10 cellular contexts compared by ENCODE assay signal in genomic region chr2:54755641-54756326, GRCh38. TPM values are rescaled to one million over a fixed set of nuclear protein-coding genes. Genes with fewer than 3 reads are reported as not detected.
DNase-seq lines count a peak whose midpoint lies in the region; ATAC-seq and TF ChIP-seq lines count a peak whose summit lies in the region.
"Had no signal": no experiment of that assay in that cellular context is flagged by ENCODE, and none has a peak within 500 bp of the region (broad histone marks: within the 10 kb centered on the region; RNA-seq: fewer than 3 reads in every experiment).

No MANE protein-coding gene starts in this region.

- H3K27ac Mint-ChIP-seq in activated CD8-positive, alpha-beta T cell treated with anti-CD3 and anti-CD28 coated beads for 36 hours: no peak overlapping the region
- H3K27ac Mint-ChIP-seq: naive thymus-derived CD8-positive, alpha-beta T cell had no signal

- POLR2A ChIA-PET in activated CD8-positive, alpha-beta T cell treated with anti-CD3 and anti-CD28 coated beads for 36 hours (lab: Charles Lee): no interaction called here

- ATAC-seq in GM18858 (IDR thresholded peaks at IDR 0.05; ENCODE audit: unreplicated experiment): peak; percentile 74
- peak; percentile 77 for ATAC-seq in GM21529 (IDR thresholded peaks at IDR 0.05; ENCODE audit: unreplicated experiment)
- peak; percentile 57 for ATAC-seq in HG03439 (IDR thresholded peaks at IDR 0.05; ENCODE audit: unreplicated experiment)
- ATAC-seq in activated CD8-positive, alpha-beta T cell treated with anti-CD3 and anti-CD28 coated beads for 36 hours: no peak
- ATAC-seq: naive thymus-derived CD8-positive, alpha-beta T cell had no signal

- no peaks in the 10 kb centered on the region for H3K36me3 ChIP-seq in adrenal gland (replicated peaks in 1 of 2)

- H3K4me1 ChIP-seq in adrenal gland (replicated peaks in 1 of 2): no peaks in the 10 kb centered on the region

- intact Hi-C loops in adrenal gland (cut with DNase I): no loop called here
- intact Hi-C loops in activated CD8-positive, alpha-beta T cell treated with anti-CD3 and anti-CD28 coated beads for 36 hours (cut with micrococcal nuclease): no loop called here

- H3K4me3 ChIP-seq in epithelial cell of esophagus (ENCODE audit: low read length) (no peak overlapping the region), adrenal gland (no peak overlapping the region)

- no peak for TF ChIP-seq POLR2A in adrenal gland (IDR thresholded peaks at IDR 0.05)

- TF ChIP-seq CTCF in epithelial cell of esophagus (IDR thresholded peaks at IDR 0.05; ENCODE audit: insufficient read depth, low read depth, low read length, missing control alignments) (peak; percentile 15), adrenal gland (IDR thresholded peaks at IDR 0.05) (no peak)
- no peak for TF ChIP-seq CTCF in activated CD8-positive, alpha-beta T cell treated with anti-CD3 and anti-CD28 coated beads for 36 hours (IDR thresholded peaks at IDR 0.05)

- H3K4me1 Mint-ChIP-seq in activated CD8-positive, alpha-beta T cell treated with anti-CD3 and anti-CD28 coated beads for 36 hours (ENCODE audit: low read depth): peaks cover 5% of the 10 kb centered on the region

- no peak overlapping the region for H3K27ac ChIP-seq in adrenal gland

- H3K9me3 Mint-ChIP-seq in activated CD8-positive, alpha-beta T cell treated with anti-CD3 and anti-CD28 coated beads for 36 hours: no peaks in the 10 kb centered on the region
- H3K9me3 Mint-ChIP-seq: naive thymus-derived CD8-positive, alpha-beta T cell had no signal

- DNase-seq in epithelial cell of esophagus (ENCODE audit: low read depth) (peak; percentile 41), adrenal gland (no peak), retina (no peak), Kasumi-1 (lab: John Stamatoyannopoulos, UW) (no peak)
- DNase-seq in activated CD8-positive, alpha-beta T cell treated with anti-CD3 and anti-CD28 coated beads for 36 hours: no peak
- DNase-seq: activated gamma-delta T cell; naive thymus-derived CD8-positive, alpha-beta T cell had no signal

- no peaks in the 10 kb centered on the region for H3K36me3 Mint-ChIP-seq in activated CD8-positive, alpha-beta T cell treated with anti-CD3 and anti-CD28 coated beads for 36 hours (ENCODE audit: low read depth)

- H3K27me3 Mint-ChIP-seq in activated CD8-positive, alpha-beta T cell treated with anti-CD3 and anti-CD28 coated beads for 36 hours: no peaks in the 10 kb centered on the region

- CTCF ChIA-PET in activated CD8-positive, alpha-beta T cell treated with anti-CD3 and anti-CD28 coated beads for 36 hours (lab: Charles Lee): no interaction called here

- WGBS in adrenal gland, 4 donors: 73 to 83% (median 79%) methylated on average over 9 of the region's 9 CpGs

- H3K27me3 ChIP-seq in adrenal gland: no peaks in the 10 kb centered on the region

- H3K9me3 ChIP-seq in adrenal gland (replicated peaks in 1 of 3): no peaks in the 10 kb centered on the region

- H3K4me3 Mint-ChIP-seq in activated CD8-positive, alpha-beta T cell treated with anti-CD3 and anti-CD28 coated beads for 36 hours: no peak overlapping the region
- H3K4me3 Mint-ChIP-seq: naive thymus-derived CD8-positive, alpha-beta T cell had no signal

RNA-seq across cellular contexts. Expression of gene EML6, which starts 32.3 kb away (rescaled TPM):
- total RNA-seq in adrenal gland: 10 to 100 TPM in 6 of 8 donors, 1 to 10 TPM in 2; 6.5 to 19.3 (median 11.3) TPM
- 10 to 100 TPM in 1 of 3 donors, 1 to 10 TPM in 2; 6.0 to 10.9 (median 6.2) TPM for polyA plus RNA-seq in adrenal gland
- 1 to 10 TPM; 1.2 to 1.7 TPM for total RNA-seq in activated CD8-positive, alpha-beta T cell treated with anti-CD3 and anti-CD28 coated beads for 36 hours
